20 cellular contexts compared by ENCODE assay signal in the genomic region with DNA sequence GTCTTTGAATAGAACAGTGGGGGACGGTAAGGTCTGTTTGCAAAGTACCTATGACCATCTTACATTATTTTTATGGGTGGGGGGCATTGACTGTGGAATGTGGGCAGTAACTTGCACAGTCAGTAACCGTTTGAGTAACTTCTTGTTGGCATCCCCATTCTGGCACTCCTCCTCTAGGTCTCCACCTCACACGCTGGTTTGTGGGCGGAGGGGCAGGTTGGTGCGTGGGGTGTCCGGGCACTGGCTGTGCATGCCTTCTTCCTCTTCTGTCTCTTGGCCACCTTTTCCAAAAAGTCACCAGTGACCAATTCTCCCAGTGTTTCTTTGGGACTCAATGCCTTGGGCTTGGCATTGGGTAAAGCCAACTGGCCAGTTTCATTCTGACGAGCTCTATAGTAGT. TPM values are rescaled to one million over a fixed set of nuclear protein-coding genes. Genes with fewer than 3 reads are reported as not detected.
DNase-seq lines count a peak whose midpoint lies in the region; ATAC-seq and TF ChIP-seq lines count a peak whose summit lies in the region.
"Had no signal": no experiment of that assay in that cellular context is flagged by ENCODE, and none has a peak within 500 bp of the region (broad histone marks: within the 10 kb centered on the region; RNA-seq: fewer than 3 reads in every experiment).

No MANE protein-coding gene starts in this region.

- H3K4me1 Mint-ChIP-seq in GM23338 = peaks cover 52% of the 10 kb centered on the region
- H3K4me1 Mint-ChIP-seq in activated naive CD8-positive, alpha-beta T cell (ENCODE audit: low read depth) = peaks cover 43% of the 10 kb centered on the region
- H3K4me1 Mint-ChIP-seq in progenitor cell of endocrine pancreas (ENCODE audit: low read depth) = peaks cover 21% of the 10 kb centered on the region
- peaks cover 11% of the 10 kb centered on the region for H3K4me1 Mint-ChIP-seq in neural progenitor cell

- peaks cover 37% of the 10 kb centered on the region for H3K36me3 ChIP-seq in GM23338 (ENCODE audit: insufficient read depth)
- peaks cover 6% of the 10 kb centered on the region for H3K36me3 ChIP-seq in neural progenitor cell

- H3K4me3 ChIP-seq in GM23338 (no peak overlapping the region), neural progenitor cell (no peak overlapping the region)
- H3K4me3 ChIP-seq: BLaER1, dorsolateral prefrontal cortex, gastroesophageal sphincter, skin epidermis, upper lobe of left lung had no signal

- no peaks in the 10 kb centered on the region for H3K9me3 Mint-ChIP-seq in GM23338
- H3K9me3 Mint-ChIP-seq in activated naive CD8-positive, alpha-beta T cell (ENCODE audit: low read depth) = no peaks in the 10 kb centered on the region
- no peaks in the 10 kb centered on the region for H3K9me3 Mint-ChIP-seq in progenitor cell of endocrine pancreas (ENCODE audit: low read depth)
- no peaks in the 10 kb centered on the region for H3K9me3 Mint-ChIP-seq in neural progenitor cell
- H3K9me3 Mint-ChIP-seq: activated T-helper 2 cell treated with anti-CD3 and anti-CD28 coated beads, Interferon-gamma antibody, Interleukin-2, Interleukin-4, amounts not matched to agents 10 μg/mL and 5 μg/mL and 100 μg/mL, durations not matched to agents 14 hours and 24 hours and 36 hours had no signal

- H3K27ac ChIP-seq in GM23338 (ENCODE audit: low read depth) (peak overlapping the region; percentile 64), neural progenitor cell (no peak overlapping the region)
- H3K27ac ChIP-seq: BLaER1, dorsolateral prefrontal cortex, gastroesophageal sphincter, skin epidermis, upper lobe of left lung had no signal

- H4K20me1 ChIP-seq in GM23338 (replicated peaks; ENCODE audit: insufficient read depth) = peaks cover 76% of the 10 kb centered on the region
- H4K20me1 ChIP-seq in neural progenitor cell (ENCODE audit: low read depth) = peaks cover 62% of the 10 kb centered on the region

- peaks cover 89% of the 10 kb centered on the region for H3K79me2 ChIP-seq in GM23338 (replicated peaks; ENCODE audit: insufficient read depth)
- H3K79me2 ChIP-seq in neural progenitor cell (ENCODE audit: low read depth) = peaks cover 74% of the 10 kb centered on the region

- ATAC-seq in GM23338 (no peak), GM19455 (IDR thresholded peaks at IDR 0.05; ENCODE audit: unreplicated experiment) (no peak)
- ATAC-seq: gastroesophageal sphincter had no signal

- H3F3A ChIP-seq in GM23338 (replicated peaks; ENCODE audit: low read depth) (peaks cover 62% of the 10 kb centered on the region), neural progenitor cell (ENCODE audit: low read depth) (peaks cover 3% of the 10 kb centered on the region)

- TF ChIP-seq CTCF in GM23338 (conservative IDR thresholded peaks at IDR 0.05; ENCODE audit: low read depth in 2 of 2) = no peak
- no peak for TF ChIP-seq CTCF in progenitor cell of endocrine pancreas (IDR thresholded peaks at IDR 0.05; ENCODE audit: unreplicated experiment)
- no peak for TF ChIP-seq CTCF in neural progenitor cell (IDR thresholded peaks at IDR 0.05)

- no peaks in the 10 kb centered on the region for H3K27me3 ChIP-seq in GM23338 (ENCODE audit: insufficient read depth)
- H3K27me3 ChIP-seq in neural progenitor cell = no peaks in the 10 kb centered on the region
- H3K27me3 ChIP-seq: BLaER1, dorsolateral prefrontal cortex, gastroesophageal sphincter, upper lobe of left lung had no signal

- H3K4me2 ChIP-seq in GM23338 (no peak overlapping the region), neural progenitor cell (no peak overlapping the region)
- H3K4me2 ChIP-seq: BLaER1 had no signal

- no peak overlapping the region for H3K9ac ChIP-seq in neural progenitor cell
- H3K9ac ChIP-seq: BLaER1 had no signal

- H3K27ac Mint-ChIP-seq in GM23338 (no peak overlapping the region), progenitor cell of endocrine pancreas (peak overlapping the region; percentile 67), neural progenitor cell (no peak overlapping the region)
- peak overlapping the region; percentile 28 for H3K27ac Mint-ChIP-seq in activated naive CD8-positive, alpha-beta T cell
- H3K27ac Mint-ChIP-seq: activated T-helper 2 cell treated with anti-CD3 and anti-CD28 coated beads, Interferon-gamma antibody, Interleukin-2, Interleukin-4, amounts not matched to agents 10 μg/mL and 5 μg/mL and 100 μg/mL, durations not matched to agents 14 hours and 24 hours and 36 hours had no signal

- H3K36me3 Mint-ChIP-seq in GM23338 (ENCODE audit: low read depth) = peaks cover 82% of the 10 kb centered on the region
- peaks cover 2% of the 10 kb centered on the region for H3K36me3 Mint-ChIP-seq in activated naive CD8-positive, alpha-beta T cell
- H3K36me3 Mint-ChIP-seq in progenitor cell of endocrine pancreas (ENCODE audit: insufficient read depth) = peaks cover 28% of the 10 kb centered on the region
- peaks cover 54% of the 10 kb centered on the region for H3K36me3 Mint-ChIP-seq in neural progenitor cell

- no peaks in the 10 kb centered on the region for H3K9me3 ChIP-seq in neural progenitor cell (ENCODE audit: low read depth)
- H3K9me3 ChIP-seq: BLaER1, gastroesophageal sphincter, upper lobe of left lung had no signal

- H3K9me2 ChIP-seq in GM23338 (ENCODE audit: insufficient read depth) = no peaks in the 10 kb centered on the region

- H3K4me3 Mint-ChIP-seq in GM23338 (no peak overlapping the region), progenitor cell of endocrine pancreas (ENCODE audit: low read depth) (no peak overlapping the region), neural progenitor cell (no peak overlapping the region)
- no peak overlapping the region for H3K4me3 Mint-ChIP-seq in activated naive CD8-positive, alpha-beta T cell

- H2AFZ ChIP-seq in GM23338 (no peak overlapping the region), neural progenitor cell (replicated peaks) (no peak overlapping the region)

- peak; percentile 13 for DNase-seq in CD1c-positive myeloid dendritic cell (ENCODE audit: extremely low spot score)
- no peak for DNase-seq in GM23338 (ENCODE audit: low spot score)
- DNase-seq in progenitor cell of endocrine pancreas (ENCODE audit: low spot score, unreplicated experiment) = no peak
- DNase-seq in neural progenitor cell (ENCODE audit: low spot score) = no peak
- DNase-seq in NK-92 treated with Interleukin-12 subunit alpha and Interleukin-12 subunit beta, amount 100 ng/mL, for 24 hours (lab: John Stamatoyannopoulos, UW) = no peak
- DNase-seq: activated CD4-positive, alpha-beta T cell treated with anti-CD3 and anti-CD28 coated beads for 1 hour; DND-41; dorsolateral prefrontal cortex; hippocampal formation; mesenchymal stem cell; NCI-H1048; NCI-H1694; occipital lobe; upper lobe of left lung had no signal

- H3K27me3 Mint-ChIP-seq in GM23338 (ENCODE audit: insufficient read depth, low read depth, poor library complexity) (peaks cover 9% of the 10 kb centered on the region), progenitor cell of endocrine pancreas (no peaks in the 10 kb centered on the region), neural progenitor cell (ENCODE audit: insufficient read depth, low read depth) (peaks cover 3% of the 10 kb centered on the region)
- H3K27me3 Mint-ChIP-seq in activated naive CD8-positive, alpha-beta T cell = no peaks in the 10 kb centered on the region

- H3K4me1 ChIP-seq in GM23338 (ENCODE audit: insufficient read depth) (peaks cover 36% of the 10 kb centered on the region), neural progenitor cell (no peaks in the 10 kb centered on the region)

TF ChIP-seq in GM23338, 12 proteins besides CTCF, POLR2A, EP300 and RAD21:
- no peak for TF ChIP-seq ZNF114 (CRISPR knock-in tag; IDR thresholded peaks at IDR 0.05)
- no peak for TF ChIP-seq STAT1 (IDR thresholded peaks at IDR 0.05; ENCODE audit: unreplicated experiment)
- TF ChIP-seq, protein P1, sequence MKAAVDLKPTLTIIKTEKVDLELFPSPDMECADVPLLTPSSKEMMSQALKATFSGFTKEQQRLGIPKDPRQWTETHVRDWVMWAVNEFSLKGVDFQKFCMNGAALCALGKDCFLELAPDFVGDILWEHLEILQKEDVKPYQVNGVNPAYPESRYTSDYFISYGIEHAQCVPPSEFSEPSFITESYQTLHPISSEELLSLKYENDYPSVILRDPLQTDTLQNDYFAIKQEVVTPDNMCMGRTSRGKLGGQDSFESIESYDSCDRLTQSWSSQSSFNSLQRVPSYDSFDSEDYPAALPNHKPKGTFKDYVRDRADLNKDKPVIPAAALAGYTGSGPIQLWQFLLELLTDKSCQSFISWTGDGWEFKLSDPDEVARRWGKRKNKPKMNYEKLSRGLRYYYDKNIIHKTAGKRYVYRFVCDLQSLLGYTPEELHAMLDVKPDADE (IDR thresholded peaks at IDR 0.05) = no peak
TF ChIP-seq in GM23338: peak in this region for 0.

RNA-seq across cellular contexts. Expression of a gene that starts 43.6 kb away (rescaled TPM):
- 308 and 325 TPM in 2 replicates for total RNA-seq in GM23338 (2014; rRNA removed; shearing (Covaris generic))
- 305 and 322 TPM in 2 replicates for polyA plus RNA-seq in GM23338 (2016; fragmentation: Nextera tagmentation; extraction: Ambion mirVana)
- total RNA-seq in progenitor cell of endocrine pancreas = 117 and 119 TPM in 2 replicates
- 131 and 172 TPM in 2 replicates for total RNA-seq in neural progenitor cell (ENCODE audit: low replicate concordance)

Comparison
In these comparisons a context has a peak if more than half of its experiments do, and no peak if none do; other contexts are left out.
1. H3K27ac Mint-ChIP-seq: peak in activated naive CD8-positive, alpha-beta T cell (single experiment) and progenitor cell of endocrine pancreas (single experiment); none in GM23338 (single experiment) and neural progenitor cell (single experiment).